In the genomic region with DNA sequence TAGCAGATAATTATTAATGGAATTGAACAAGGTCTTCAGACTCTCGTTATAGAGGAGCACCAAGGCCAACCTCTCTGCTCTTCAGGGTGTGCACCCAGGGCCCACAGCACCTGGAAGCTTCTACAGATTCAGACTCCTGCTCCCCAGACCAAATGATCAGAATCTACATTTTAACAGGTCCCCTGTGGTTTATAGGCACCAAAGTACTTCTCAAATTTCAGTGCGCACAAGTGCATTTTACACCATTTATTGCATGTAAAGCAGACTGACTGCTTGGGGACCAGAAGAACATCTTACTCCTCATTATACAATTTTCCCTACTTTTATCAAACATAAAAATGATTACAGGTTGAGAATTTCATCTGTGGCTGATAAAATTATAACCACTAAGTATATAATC, we compare ENCODE assay signal across 15 cellular contexts.
DNase-seq lines count a peak whose midpoint lies in the region; ATAC-seq and TF ChIP-seq lines count a peak whose summit lies in the region.
"Had no signal": no experiment of that assay in that cellular context is flagged by ENCODE, and none has a peak within 500 bp of the region (broad histone marks: within the 10 kb centered on the region; RNA-seq: fewer than 3 reads in every experiment).

No MANE protein-coding gene starts in this region.

- no peak overlapping the region for H3K4me3 ChIP-seq in HEK293 (ENCODE audit: low read depth, low read length)
- H3K4me3 ChIP-seq: GM23248, HAP-1 had no signal

- H3K4me1 ChIP-seq in HEK293 (ENCODE audit: control insufficient read depth, insufficient read depth, low read length) = no peaks in the 10 kb centered on the region
- H3K4me1 ChIP-seq: BE2C, Caco-2, HAP-1 had no signal

- DNase-seq in GF-D8 (lab: John Stamatoyannopoulos, UW) (peak; percentile 8), NCI-H526 treated with DMSO at 0.1 percent for 48 hours (lab: John Stamatoyannopoulos, UW) (peak; percentile 11), nephron progenitor cell (no peak)
- DNase-seq in NK-92 treated with Interleukin-12 subunit alpha and Interleukin-12 subunit beta, amount 100 ng/mL, for 24 hours (lab: John Stamatoyannopoulos, UW) = no peak
- DNase-seq: ACHN; BE2C; C1 segment of cervical spinal cord; Caco-2; CD4-positive, CD25-positive, alpha-beta regulatory T cell; GM23248; HFFc6 had no signal

- ATAC-seq in activated CD4-positive, CD25-positive, alpha-beta regulatory T cell treated with anti-CD3 and anti-CD28 coated beads, Interleukin-2, amount 50 U/mL, for 24 hours = no peak

- peaks cover 3% of the 10 kb centered on the region for H3K27me3 Mint-ChIP-seq in nephron progenitor cell (ENCODE audit: low read depth, poor library complexity)
- H3K27me3 Mint-ChIP-seq: CD4-positive, CD25-positive, alpha-beta regulatory T cell had no signal

- TF ChIP-seq CTCF in HEK293 (tag by site-specific recombination; IDR thresholded peaks at IDR 0.05) (no peak), nephron progenitor cell (IDR thresholded peaks at IDR 0.05) (no peak)

- H3K36me3 ChIP-seq in HEK293 (ENCODE audit: control insufficient read depth in 2 of 2, insufficient read depth in 1 of 2, low read length in 2 of 2) = peaks cover 0 to 14% of the 10 kb centered on the region in 2 experiments; a peak in 1 of 3 replicates
- H3K36me3 ChIP-seq: BE2C, HAP-1 had no signal

- no peaks in the 10 kb centered on the region for H3K9me3 ChIP-seq in HEK293 (ENCODE audit: control insufficient read depth, insufficient read depth, low read depth, low read length)
- H3K9me3 ChIP-seq: BE2C, Caco-2, HAP-1 had no signal

- H3K27ac ChIP-seq in HEK293 (ENCODE audit: extremely low read depth, low read depth, low read length) = no peak overlapping the region
- H3K27ac ChIP-seq: GM23248, HL-60 had no signal

- CTCF ChIA-PET in HEK293 (lab: Yijun Ruan, JAX) = no interaction called here

- H3K9me3 Mint-ChIP-seq in nephron progenitor cell = peaks cover 17% of the 10 kb centered on the region
- H3K9me3 Mint-ChIP-seq: HFFc6 had no signal

- peak overlapping the region; percentile 41 for H3K27ac Mint-ChIP-seq in nephron progenitor cell
- H3K27ac Mint-ChIP-seq: CD4-positive, CD25-positive, alpha-beta regulatory T cell; HFFc6 had no signal

- H3K4me1 Mint-ChIP-seq in nephron progenitor cell = peaks cover 25% of the 10 kb centered on the region
- H3K4me1 Mint-ChIP-seq: CD4-positive, CD25-positive, alpha-beta regulatory T cell had no signal

- no peak overlapping the region for H3K4me3 Mint-ChIP-seq in nephron progenitor cell
- H3K4me3 Mint-ChIP-seq: CD4-positive, CD25-positive, alpha-beta regulatory T cell; HFFc6 had no signal

- POLR2A ChIA-PET in HEK293 (lab: Yijun Ruan, JAX) = no interaction called here

- peaks cover 61% of the 10 kb centered on the region for H3K36me3 Mint-ChIP-seq in nephron progenitor cell (ENCODE audit: low read depth)

TF ChIP-seq in HEK293, 187 proteins besides CTCF, POLR2A, EP300 and RAD21:
- TF ChIP-seq, protein P1, sequence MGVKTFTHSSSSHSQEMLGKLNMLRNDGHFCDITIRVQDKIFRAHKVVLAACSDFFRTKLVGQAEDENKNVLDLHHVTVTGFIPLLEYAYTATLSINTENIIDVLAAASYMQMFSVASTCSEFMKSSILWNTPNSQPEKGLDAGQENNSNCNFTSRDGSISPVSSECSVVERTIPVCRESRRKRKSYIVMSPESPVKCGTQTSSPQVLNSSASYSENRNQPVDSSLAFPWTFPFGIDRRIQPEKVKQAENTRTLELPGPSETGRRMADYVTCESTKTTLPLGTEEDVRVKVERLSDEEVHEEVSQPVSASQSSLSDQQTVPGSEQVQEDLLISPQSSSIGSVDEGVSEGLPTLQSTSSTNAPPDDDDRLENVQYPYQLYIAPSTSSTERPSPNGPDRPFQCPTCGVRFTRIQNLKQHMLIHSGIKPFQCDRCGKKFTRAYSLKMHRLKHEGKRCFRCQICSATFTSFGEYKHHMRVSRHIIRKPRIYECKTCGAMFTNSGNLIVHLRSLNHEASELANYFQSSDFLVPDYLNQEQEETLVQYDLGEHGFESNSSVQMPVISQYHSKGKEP (tag by site-specific recombination; IDR thresholded peaks at IDR 0.05) = peak; percentile 65
- no peak for TF ChIP-seq ZNF223 (tag by site-specific recombination; IDR thresholded peaks at IDR 0.05)

Comparison
In these comparisons a context has a peak if more than half of its experiments do, and no peak if none do; other contexts are left out.
1. DNase-seq: peak in GF-D8 (single experiment) and NCI-H526 treated with DMSO at 0.1 percent for 48 hours (single experiment); none in nephron progenitor cell (single experiment) and NK-92 treated with Interleukin-12 subunit alpha and Interleukin-12 subunit beta, amount 100 ng/mL, for 24 hours (single experiment).